In genomic region chr18:23198217-23198845, GRCh38 we compare ENCODE assay signal across 17 cellular contexts.
DNase-seq lines count a peak whose midpoint lies in the region; FAIRE-seq and TF ChIP-seq lines count a peak whose summit lies in the region.
"Had no signal": no experiment of that assay in that cellular context is flagged by ENCODE, and none has a peak within 500 bp of the region (broad histone marks: within the 10 kb centered on the region; RNA-seq: fewer than 3 reads in every experiment).

No MANE protein-coding gene starts in this region.

- TF ChIP-seq POLR2A in GM12891 (IDR thresholded peaks at IDR 0.05; ENCODE audit: low read depth, low read length) (no peak), Peyer's patch (IDR thresholded peaks at IDR 0.05) (no peak)

- BruUV-seq in Caco-2 (replicated peaks; lab: Mats Ljungman, UMichigan) = TSS peak; percentile 3

- H3K9me3 ChIP-seq in Caco-2 (no peaks in the 10 kb centered on the region), Peyer's patch (no peaks in the 10 kb centered on the region)
- H3K9me3 ChIP-seq: BE2C had no signal

- no peak for DNase-seq in Caco-2
- no peak for DNase-seq in HFFc6
- DNase-seq in OCI-M1 (lab: John Stamatoyannopoulos, UW) = peak; percentile 45
- DNase-seq in kidney glomerular epithelial cell (lab: John Stamatoyannopoulos, UW) = peak; percentile 10
- DNase-seq in GM12891 (ENCODE audit: insufficient read length, low spot score) = no peak
- DNase-seq in Peyer's patch = no peak
- no peak for DNase-seq in GM10248 (ENCODE audit: extremely low spot score)
- DNase-seq: BE2C; CD4-positive, alpha-beta memory T cell; DMS153; DMS79 treated with DMSO at 0.1 percent for 48 hours; GF-D8; HCEC 1CT had no signal

- CTCF ChIA-PET in Caco-2 (lab: Charles Lee) = no interaction called here
- CTCF ChIA-PET in GM10248 (lab: Yijun Ruan, JAX) = interaction anchor here (0.9 to 1.5 kb wide), 2 partner anchors 13 to 19 kb away, joined by 3 to 4 read pairs; no protein-coding TSS in a partner anchor

- no peak overlapping the region for H3K27ac Mint-ChIP-seq in Caco-2 (ENCODE audit: unreplicated experiment)
- peak overlapping the region; percentile 39; the same call in 1 of the 2 replicates for H3K27ac Mint-ChIP-seq in HFFc6
- H3K27ac Mint-ChIP-seq: CD4-positive, alpha-beta memory T cell; IgD-negative memory B cell had no signal

- H3K4me1 ChIP-seq in Caco-2 (peaks cover 16% of the 10 kb centered on the region), Peyer's patch (no peaks in the 10 kb centered on the region)

- FAIRE-seq in GM12891 (lab: Jason Lieb, UNC) = no peak
- FAIRE-seq: A204.1 had no signal

- no peak overlapping the region for H3K27ac ChIP-seq in Peyer's patch
- H3K27ac ChIP-seq: C4-2B, HL-60 had no signal

- H3K4me1 Mint-ChIP-seq in Caco-2 (ENCODE audit: low read depth, unreplicated experiment) (peaks cover 32% of the 10 kb centered on the region), HFFc6 (ENCODE audit: low read depth) (peaks cover 32% of the 10 kb centered on the region)

- H3K36me3 ChIP-seq in Caco-2 (ENCODE audit: control insufficient read depth, insufficient read depth, low read length) (no peaks in the 10 kb centered on the region; the same call in 1 of the 2 replicates), Peyer's patch (no peaks in the 10 kb centered on the region)
- H3K36me3 ChIP-seq: BE2C had no signal

- TF ChIP-seq CTCF in Caco-2 (IDR thresholded peaks at IDR 0.05; ENCODE audit: insufficient read depth in 1 of 2, low read depth in 1 of 2, low read length in 1 of 2, severe bottlenecking in 1 of 2, unreplicated experiment in 1 of 2) (no peak), HFFc6 (IDR thresholded peaks at IDR 0.05) (no peak), Peyer's patch (IDR thresholded peaks at IDR 0.05) (no peak), GM10248 (IDR thresholded peaks at IDR 0.05; ENCODE audit: control extremely low read depth, extremely low read depth, low read depth, missing control alignments) (no peak)

- H3K9me3 Mint-ChIP-seq in Caco-2 (ENCODE audit: unreplicated experiment) (no peaks in the 10 kb centered on the region), HFFc6 (no peaks in the 10 kb centered on the region)

- H3K27me3 ChIP-seq in Caco-2 (replicated peaks; ENCODE audit: control insufficient read depth, insufficient read depth, low read length) = no peaks in the 10 kb centered on the region
- no peaks in the 10 kb centered on the region for H3K27me3 ChIP-seq in Peyer's patch
- H3K27me3 ChIP-seq: BE2C had no signal

- intact Hi-C loops in Caco-2 (cut with micrococcal nuclease; ENCODE audit: unreplicated experiment) = loop anchor here (5.0 kb wide), 1 partner anchor 56 kb away; no protein-coding TSS in a partner anchor

- H3K27me3 Mint-ChIP-seq in Caco-2 (ENCODE audit: insufficient read depth, unreplicated experiment) (no peaks in the 10 kb centered on the region), HFFc6 (ENCODE audit: insufficient read depth) (peaks cover 3% of the 10 kb centered on the region)

- POLR2A ChIA-PET in Caco-2 (lab: Charles Lee) (no interaction called here), GM10248 (lab: Yijun Ruan, JAX) (no interaction called here)

- H3K4me3 Mint-ChIP-seq in Caco-2 (ENCODE audit: unreplicated experiment) (no peak overlapping the region), HFFc6 (no peak overlapping the region)
- H3K4me3 Mint-ChIP-seq: CD4-positive, alpha-beta memory T cell; IgD-negative memory B cell had no signal

- H3K36me3 Mint-ChIP-seq in Caco-2 (ENCODE audit: insufficient read depth, unreplicated experiment) (peaks cover 61% of the 10 kb centered on the region), HFFc6 (ENCODE audit: low read depth) (peaks cover 23% of the 10 kb centered on the region)
- H3K36me3 Mint-ChIP-seq: CD4-positive, alpha-beta memory T cell had no signal

- H3K4me3 ChIP-seq in Caco-2 (ENCODE audit: low read depth, low read length) (no peak overlapping the region), Peyer's patch (no peak overlapping the region)

TF ChIP-seq in GM12891, 5 proteins besides CTCF, POLR2A, EP300 and RAD21:
- TF ChIP-seq POLR2AphosphoS5 (IDR thresholded peaks at IDR 0.05; ENCODE audit: low read depth, low read length) (no peak), POU2F2 (IDR thresholded peaks at IDR 0.05; ENCODE audit: low read depth, low read length) (no peak), TAF1 (IDR thresholded peaks at IDR 0.05; ENCODE audit: low read depth, low read length) (no peak), PAX5 (IDR thresholded peaks at IDR 0.05; ENCODE audit: insufficient read depth, low read length, severe bottlenecking) (no peak), SPI1 (IDR thresholded peaks at IDR 0.05; ENCODE audit: low read depth, low read length) (no peak)

Comparison
In these comparisons a context has a peak if more than half of its experiments do, and no peak if none do; other contexts are left out.
1. DNase-seq: peak in OCI-M1 (single experiment) and kidney glomerular epithelial cell (single experiment); none in Caco-2 (0 of 2), HFFc6 (single experiment), GM12891 (single experiment), Peyer's patch (0 of 3) and GM10248 (single experiment).